In the genomic region with DNA sequence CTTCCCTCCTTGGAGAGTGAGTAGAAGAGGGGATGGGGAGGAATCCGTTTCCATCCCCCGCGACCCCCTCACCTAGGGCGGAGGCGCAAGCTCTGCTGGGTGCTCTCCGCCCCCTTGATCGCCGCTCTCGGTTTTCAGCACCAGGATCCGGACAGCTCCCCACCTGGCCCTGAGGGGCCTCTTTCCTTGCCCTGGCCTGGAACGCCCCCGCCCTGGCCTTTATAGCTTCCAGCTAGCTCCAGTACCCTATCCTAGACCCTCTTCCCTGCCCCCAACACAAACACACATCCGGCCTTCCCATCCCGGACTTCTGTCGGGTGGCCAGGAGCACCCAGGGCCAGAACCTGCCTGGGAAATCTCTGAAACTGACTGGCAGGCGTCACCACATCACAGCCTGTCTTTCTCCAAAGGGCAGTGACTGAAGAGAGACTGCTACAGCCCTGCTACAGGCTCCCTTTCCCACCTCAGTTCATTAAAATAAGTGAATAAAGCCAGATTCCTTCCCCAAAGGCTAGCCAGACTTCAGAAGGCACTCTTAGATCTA, we compare ENCODE assay signal across 10 cellular contexts.
DNase-seq lines count a peak whose midpoint lies in the region; ATAC-seq, FAIRE-seq and TF ChIP-seq lines count a peak whose summit lies in the region.
"Had no signal": no experiment of that assay in that cellular context is flagged by ENCODE, and none has a peak within 500 bp of the region (broad histone marks: within the 10 kb centered on the region; RNA-seq: fewer than 3 reads in every experiment).

No MANE protein-coding gene starts in this region.

- no peak for TF ChIP-seq CTCF in fibroblast of villous mesenchyme (IDR thresholded peaks at IDR 0.05; ENCODE audit: insufficient read depth, low read depth, low read length)

- H3K36me3 Mint-ChIP-seq in T-cell: no peaks in the 10 kb centered on the region

- no peak overlapping the region for H4K91ac ChIP-seq in trophoblast cell (ENCODE audit: low read depth, low read length)

- no peak for FAIRE-seq in RCC 7860 (lab: Jason Lieb, UNC)

- H2BK5ac ChIP-seq in trophoblast cell (ENCODE audit: low read depth, low read length, poor library complexity): no peak overlapping the region

- no peak overlapping the region for H3K4ac ChIP-seq in trophoblast cell (ENCODE audit: low read depth, low read length)

- peaks cover 36% of the 10 kb centered on the region for H3K27me3 ChIP-seq in trophoblast cell (ENCODE audit: insufficient read depth, low read length)

- H3K14ac ChIP-seq in trophoblast cell (ENCODE audit: low read length): no peak overlapping the region

- H2BK12ac ChIP-seq in trophoblast cell (ENCODE audit: low read length): no peak overlapping the region

- H3K4me1 ChIP-seq in trophoblast cell (ENCODE audit: control insufficient read depth in 1 of 2, insufficient read depth in 2 of 2, low read length in 2 of 2): peaks cover 28% of the 10 kb centered on the region in 2 experiments

- peak overlapping the region; percentile 38 for H3K4me2 ChIP-seq in trophoblast cell (ENCODE audit: low read length)

- H3K79me1 ChIP-seq in trophoblast cell (ENCODE audit: low read length): no peaks in the 10 kb centered on the region

- no peaks in the 10 kb centered on the region for H3K79me2 ChIP-seq in trophoblast cell (ENCODE audit: control insufficient read depth, insufficient read depth, low read length, poor library complexity)

- POLR2A ChIA-PET in T-cell (lab: Charles Lee): no interaction called here

- H3K9ac ChIP-seq in trophoblast cell (ENCODE audit: low read length): no peak overlapping the region

- H2AK5ac ChIP-seq in trophoblast cell (ENCODE audit: low read length): no peak overlapping the region

- peaks cover 18 to 32% (median 23%) of the 10 kb centered on the region in 3 donors for H3K4me1 Mint-ChIP-seq in T-cell

- H2BK120ac ChIP-seq in trophoblast cell (ENCODE audit: insufficient read depth, low read length, poor library complexity): no peak overlapping the region

- H3K9me3 ChIP-seq in trophoblast cell (ENCODE audit: insufficient read depth, low read depth, low read length): peaks cover 2% of the 10 kb centered on the region

- no peak overlapping the region for H4K12ac ChIP-seq in trophoblast cell (ENCODE audit: low read depth, low read length)

- H3K27ac Mint-ChIP-seq in T-cell: peak overlapping the region in 1 of 2 donors; percentile 19

- DNase-seq in DMS 273 (lab: John Stamatoyannopoulos, UW; ENCODE audit: unreplicated experiment): peak; percentile 42
- DNase-seq in DMS 273 treated with DMSO at 0.1 percent for 48 hours (lab: John Stamatoyannopoulos, UW): no peak
- peak in 7 of 34 experiments; percentile 7 to 24 (median 15) for DNase-seq in T-cell
- DNase-seq in fibroblast of villous mesenchyme (ENCODE audit: low read depth): peak; percentile 17
- DNase-seq in trophoblast cell: peak in 1 of 2 donors; percentile 47
- DNase-seq in RCC 7860 (ENCODE audit: low spot score): no peak

- no peak overlapping the region for H2AFZ ChIP-seq in trophoblast cell (ENCODE audit: insufficient read depth, low read length, poor library complexity)

- H3K27ac ChIP-seq in trophoblast cell (ENCODE audit: low read depth, low read length): no peak overlapping the region
- H3K27ac ChIP-seq: 22Rv1, epithelial cell of prostate had no signal

- no peak overlapping the region for H3K18ac ChIP-seq in trophoblast cell (ENCODE audit: low read length)

- no CpG with 5 or more reads among the region's 16 CpGs for WGBS in trophoblast cell (ENCODE audit: extremely low coverage, insufficient coverage, insufficient read length)

- H3K4me3 ChIP-seq in fibroblast of villous mesenchyme (ENCODE audit: low read depth, low read length) (no peak overlapping the region), trophoblast cell (ENCODE audit: low read depth, low read length) (no peak overlapping the region)

- peaks cover 41 to 67% of the 10 kb centered on the region in 2 donors for H3K27me3 Mint-ChIP-seq in T-cell

- ATAC-seq in T-cell (replicated peaks in 1 of 4) (peak in 2 of 4 experiments; percentile 11 to 22), GM19328 (IDR thresholded peaks at IDR 0.05; ENCODE audit: unreplicated experiment) (no peak), HG02884 (IDR thresholded peaks at IDR 0.05; ENCODE audit: unreplicated experiment) (no peak)

- no peak overlapping the region for H3K23ac ChIP-seq in trophoblast cell (ENCODE audit: low read length)

- no peaks in the 10 kb centered on the region for H3K36me3 ChIP-seq in trophoblast cell (ENCODE audit: control insufficient read depth in 1 of 2, insufficient read depth in 2 of 2, low read length in 2 of 2)

- peak overlapping the region; percentile 56 to 78 (median 67) for H3K4me3 Mint-ChIP-seq in T-cell

- no peak overlapping the region for H4K8ac ChIP-seq in trophoblast cell (ENCODE audit: low read depth, low read length)

- CTCF ChIA-PET in T-cell (lab: Charles Lee): no interaction called here

- H3K9me3 Mint-ChIP-seq in T-cell: no peaks in the 10 kb centered on the region

Comparison
In these comparisons a context has a peak if more than half of its experiments do, and no peak if none do; other contexts are left out.
1. DNase-seq: peak in DMS 273 (single experiment) and fibroblast of villous mesenchyme (single experiment); none in DMS 273 treated with DMSO at 0.1 percent for 48 hours (single experiment) and RCC 7860 (single experiment).